Comparison of ENCODE assay signal across 1 cellular context in the genomic region with DNA sequence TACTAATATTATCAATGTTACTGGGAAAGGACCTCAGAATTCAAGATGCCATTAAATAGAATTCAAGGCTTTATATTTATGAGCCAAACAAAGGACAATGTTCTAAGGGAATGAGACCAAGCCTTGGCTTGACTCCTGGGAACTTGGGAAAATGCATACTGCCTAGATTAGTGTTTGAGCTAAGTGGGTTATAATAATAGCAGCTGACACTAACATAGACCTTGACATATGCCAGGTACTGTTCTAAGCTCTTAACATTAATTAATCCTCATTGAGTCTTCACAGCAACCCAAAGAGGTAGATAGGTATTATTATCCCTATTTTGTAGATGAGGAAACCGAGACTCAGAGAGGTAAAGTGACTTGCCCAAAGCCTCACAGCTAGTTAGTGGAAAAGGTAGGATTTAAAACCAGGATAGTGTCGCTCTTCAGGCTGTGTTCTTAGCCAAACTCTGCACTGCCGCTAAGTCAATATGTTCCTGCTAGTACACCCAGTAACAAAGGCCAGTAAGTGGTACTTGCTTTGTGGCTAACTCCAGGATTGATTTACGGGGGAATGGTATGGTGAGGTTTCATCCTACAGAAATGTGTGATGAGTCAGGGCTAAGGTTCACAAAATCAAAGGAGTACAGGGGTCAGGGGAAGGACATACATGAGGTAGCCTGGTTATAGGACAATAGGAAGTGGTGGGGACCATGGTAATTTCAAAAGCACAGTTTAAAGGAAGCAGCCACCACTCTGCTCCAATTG.
TF ChIP-seq lines count a peak whose summit lies in the region.

No MANE protein-coding gene starts in this region.

TF ChIP-seq in HCT116, 20 proteins besides CTCF, POLR2A, EP300 and RAD21 (continued from another document):
- TF ChIP-seq, protein P1, sequence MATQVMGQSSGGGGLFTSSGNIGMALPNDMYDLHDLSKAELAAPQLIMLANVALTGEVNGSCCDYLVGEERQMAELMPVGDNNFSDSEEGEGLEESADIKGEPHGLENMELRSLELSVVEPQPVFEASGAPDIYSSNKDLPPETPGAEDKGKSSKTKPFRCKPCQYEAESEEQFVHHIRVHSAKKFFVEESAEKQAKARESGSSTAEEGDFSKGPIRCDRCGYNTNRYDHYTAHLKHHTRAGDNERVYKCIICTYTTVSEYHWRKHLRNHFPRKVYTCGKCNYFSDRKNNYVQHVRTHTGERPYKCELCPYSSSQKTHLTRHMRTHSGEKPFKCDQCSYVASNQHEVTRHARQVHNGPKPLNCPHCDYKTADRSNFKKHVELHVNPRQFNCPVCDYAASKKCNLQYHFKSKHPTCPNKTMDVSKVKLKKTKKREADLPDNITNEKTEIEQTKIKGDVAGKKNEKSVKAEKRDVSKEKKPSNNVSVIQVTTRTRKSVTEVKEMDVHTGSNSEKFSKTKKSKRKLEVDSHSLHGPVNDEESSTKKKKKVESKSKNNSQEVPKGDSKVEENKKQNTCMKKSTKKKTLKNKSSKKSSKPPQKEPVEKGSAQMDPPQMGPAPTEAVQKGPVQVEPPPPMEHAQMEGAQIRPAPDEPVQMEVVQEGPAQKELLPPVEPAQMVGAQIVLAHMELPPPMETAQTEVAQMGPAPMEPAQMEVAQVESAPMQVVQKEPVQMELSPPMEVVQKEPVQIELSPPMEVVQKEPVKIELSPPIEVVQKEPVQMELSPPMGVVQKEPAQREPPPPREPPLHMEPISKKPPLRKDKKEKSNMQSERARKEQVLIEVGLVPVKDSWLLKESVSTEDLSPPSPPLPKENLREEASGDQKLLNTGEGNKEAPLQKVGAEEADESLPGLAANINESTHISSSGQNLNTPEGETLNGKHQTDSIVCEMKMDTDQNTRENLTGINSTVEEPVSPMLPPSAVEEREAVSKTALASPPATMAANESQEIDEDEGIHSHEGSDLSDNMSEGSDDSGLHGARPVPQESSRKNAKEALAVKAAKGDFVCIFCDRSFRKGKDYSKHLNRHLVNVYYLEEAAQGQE (IDR thresholded peaks at IDR 0.05; ENCODE audit: low read depth) = no peak
- TF ChIP-seq ZFX (IDR thresholded peaks at IDR 0.05) = no peak
